ENCODE assay signal across 24 cellular contexts in the genomic region with DNA sequence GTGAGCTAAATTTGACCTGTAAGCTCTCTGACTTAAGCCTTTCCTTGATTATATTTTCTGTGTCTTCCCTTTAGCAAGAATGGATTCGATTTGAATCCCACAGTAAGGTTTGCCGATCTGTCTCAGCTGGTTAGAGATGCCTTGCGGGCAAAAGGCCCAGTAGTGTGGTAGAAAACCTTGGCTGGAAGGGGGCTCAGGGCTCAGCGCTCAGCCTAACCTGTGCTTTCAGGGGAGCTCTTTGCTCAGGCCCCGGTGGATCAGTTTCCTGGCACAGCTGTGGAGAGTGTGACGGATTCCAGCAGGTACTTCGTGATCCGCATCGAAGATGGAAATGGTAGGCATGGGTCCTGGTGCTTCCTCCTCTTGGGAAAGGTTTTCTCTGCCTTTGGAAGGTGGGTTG. TPM values are rescaled to one million over a fixed set of nuclear protein-coding genes. Genes with fewer than 3 reads are reported as not detected.
"Had no signal": no experiment of that assay in that cellular context is flagged by ENCODE, and none has a peak within 500 bp of the region (broad histone marks: within the 10 kb centered on the region; RNA-seq: fewer than 3 reads in every experiment).

No MANE protein-coding gene starts in this region.

- H3K27ac ChIP-seq: colonic mucosa, gastrocnemius medialis, heart left ventricle, left lung, prostate gland, right atrium auricular region, stomach, testis, upper lobe of left lung had no signal

- H3K9me3 ChIP-seq: colonic mucosa, gastrocnemius medialis, heart left ventricle, left lung, prostate gland, right atrium auricular region, stomach, testis, upper lobe of left lung had no signal

- H3K27me3 Mint-ChIP-seq: brain had no signal

- H3K27me3 ChIP-seq: colonic mucosa, gastrocnemius medialis, heart left ventricle, left lung, right atrium auricular region, stomach, testis, upper lobe of left lung had no signal

- DNase-seq: activated CD8-positive, alpha-beta memory T cell treated with anti-CD3 and anti-CD28 coated beads, Interleukin-2, amount 50 U/mL, for 4 hours; activated T-cell treated with anti-CD3 and anti-CD28 coated beads, Interleukin-2, amount 50 U/mL, for 72 hours; caudate nucleus; colonic mucosa; gastrocnemius medialis; heart left ventricle; kidney; left lung; midbrain; stimulated activated CD4-positive, alpha-beta T cell treated with anti-CD3 and anti-CD28 coated beads, Interleukin-2, amount 100 ng/mL, for 24 hours; stomach; SW 1271; testis; upper lobe of left lung had no signal

- ATAC-seq: activated T-cell treated with anti-CD3 and anti-CD28 coated beads, Interleukin-2, amount 50 U/mL, for 72 hours; esophagus mucosa; gastrocnemius medialis; heart left ventricle; left lung; Right ventricle myocardium inferior had no signal

- FAIRE-seq: kidney, TTC549 had no signal

- H3K4me3 Mint-ChIP-seq: activated T-cell treated with anti-CD3 and anti-CD28 coated beads, Interleukin-2, amount 50 U/mL, for 72 hours; brain had no signal

- H3K9me3 Mint-ChIP-seq: activated T-cell treated with anti-CD3 and anti-CD28 coated beads, Interleukin-2, amount 50 U/mL, for 72 hours; brain had no signal

RNA-seq across cellular contexts. Expression of a gene that starts 10.4 kb away (rescaled TPM):
- total RNA-seq: activated T-cell treated with anti-CD3 and anti-CD28 coated beads, Interleukin-2, amount 50 U/mL, for 72 hours; colonic mucosa; esophagus mucosa; gastrocnemius medialis; heart left ventricle; kidney; left lung; lung microvascular endothelial cell; omental fat pad; prostate gland; right atrium auricular region; Right ventricle myocardium inferior; skeletal muscle tissue; stomach; T-helper 2 cell treated with Interferon-gamma antibody and Interleukin-4, amounts not matched to agents 100 ng/mL and 5 ng/mL, for 36 hours; upper lobe of left lung had no signal
